In genomic region chr10:32142646-32143045, GRCh38 we compare ENCODE assay signal across 25 cellular contexts.
DNase-seq lines count a peak whose midpoint lies in the region; ATAC-seq and TF ChIP-seq lines count a peak whose summit lies in the region.
"Had no signal": no experiment of that assay in that cellular context is flagged by ENCODE, and none has a peak within 500 bp of the region (broad histone marks: within the 10 kb centered on the region; RNA-seq: fewer than 3 reads in every experiment).

No MANE protein-coding gene starts in this region.

- no peak for TF ChIP-seq CTCF in AG10803 (conservative IDR thresholded peaks at IDR 0.05; ENCODE audit: low read length)
- TF ChIP-seq CTCF in HFFc6 (IDR thresholded peaks at IDR 0.05) = no peak
- TF ChIP-seq CTCF in mammary epithelial cell (conservative IDR thresholded peaks at IDR 0.05 in 1 of 2, IDR thresholded peaks at IDR 0.05 in 1 of 2; ENCODE audit: extremely low read depth in 1 of 2, insufficient read depth in 1 of 2, low read depth in 1 of 2, low read length in 2 of 2) = no peak
- no peak for TF ChIP-seq CTCF in psoas muscle (IDR thresholded peaks at IDR 0.05)
- TF ChIP-seq CTCF in omental fat pad (IDR thresholded peaks at IDR 0.05) = no peak
- no peak for TF ChIP-seq CTCF in PC-9 (conservative IDR thresholded peaks at IDR 0.05)

- CTCF ChIA-PET in mammary epithelial cell (lab: Charles Lee; ENCODE audit: low non-redundant PET) = no interaction called here
- CTCF ChIA-PET in PC-9 (lab: Charles Lee) = no interaction called here

- no peaks in the 10 kb centered on the region for H3K9me2 ChIP-seq in PC-9 (ENCODE audit: insufficient read depth)

- no peaks in the 10 kb centered on the region for H3K36me3 Mint-ChIP-seq in HFFc6 (ENCODE audit: low read depth)

- ATAC-seq in GM18502 (IDR thresholded peaks at IDR 0.05; ENCODE audit: poor library complexity, unreplicated experiment) = no peak
- ATAC-seq in psoas muscle = no peak
- ATAC-seq in omental fat pad (ENCODE audit: low FRiP score) = no peak
- ATAC-seq: HCT116 had no signal

- no peaks in the 10 kb centered on the region for H3K9me3 Mint-ChIP-seq in HFFc6
- H3K9me3 Mint-ChIP-seq: stimulated activated naive CD8-positive, alpha-beta T cell treated with anti-CD3 and anti-CD28 coated beads, Interleukin-15, Interleukin-2, amounts not matched to agents 100 ng/mL and 50 ng/mL, for 24 hours had no signal

- no peak overlapping the region for H3K4me3 Mint-ChIP-seq in HFFc6
- H3K4me3 Mint-ChIP-seq: stimulated activated naive CD8-positive, alpha-beta T cell treated with anti-CD3 and anti-CD28 coated beads, Interleukin-15, Interleukin-2, amounts not matched to agents 100 ng/mL and 50 ng/mL, for 24 hours had no signal

- in situ Hi-C loops in mammary epithelial cell (cut with MboI; ENCODE audit: low sequenced_read_pairs in 2 of 2) = loop anchor here (10.0 kb wide), 1 partner anchor 88 kb away; the partner anchor contains the start of gene KIF5B (in 2 of the 2)

- POLR2A ChIA-PET in PC-9 (lab: Charles Lee; ENCODE audit: unreplicated experiment) = no interaction called here

- H3K4me1 ChIP-seq in mammary epithelial cell (ENCODE audit: insufficient read depth, low read length) (peaks cover 37% of the 10 kb centered on the region), psoas muscle (peaks cover 10% of the 10 kb centered on the region), PC-9 (replicated peaks; ENCODE audit: insufficient read depth) (peaks cover 14% of the 10 kb centered on the region)
- H3K4me1 ChIP-seq: BLaER1 had no signal

- H3K9me3 ChIP-seq in mammary epithelial cell (replicated peaks; ENCODE audit: insufficient read depth, low read length) = no peaks in the 10 kb centered on the region
- no peaks in the 10 kb centered on the region for H3K9me3 ChIP-seq in psoas muscle
- no peaks in the 10 kb centered on the region for H3K9me3 ChIP-seq in PC-9 (ENCODE audit: insufficient read depth, low read depth)
- H3K9me3 ChIP-seq: BLaER1, tibial artery had no signal

- no peaks in the 10 kb centered on the region for H3K79me2 ChIP-seq in mammary epithelial cell (ENCODE audit: insufficient read depth, low read length)
- H3K79me2 ChIP-seq in PC-9 (ENCODE audit: low read depth) = no peaks in the 10 kb centered on the region

- intact Hi-C loops in mammary epithelial cell (cut with micrococcal nuclease) = loop anchor here (2.0 kb wide), 1 partner anchor 396 kb away; no protein-coding TSS in a partner anchor
- intact Hi-C loops in psoas muscle (cut with DNase I) = no loop called here
- intact Hi-C loops in PC-9 (cut with micrococcal nuclease; ENCODE audit: unreplicated experiment) = no loop called here

- peak overlapping the region; percentile 94 for H3K27ac ChIP-seq in mammary epithelial cell (ENCODE audit: insufficient read depth, low read depth, low read length)
- no peak overlapping the region for H3K27ac ChIP-seq in psoas muscle
- H3K27ac ChIP-seq in PC-9 = no peak overlapping the region
- H3K27ac ChIP-seq: BLaER1, tibial artery had no signal

- no peaks in the 10 kb centered on the region for H4K20me1 ChIP-seq in mammary epithelial cell (ENCODE audit: insufficient read depth, low read length)
- no peaks in the 10 kb centered on the region for H4K20me1 ChIP-seq in PC-9 (ENCODE audit: insufficient read depth)
- H4K20me1 ChIP-seq: BLaER1 had no signal

- H3K9ac ChIP-seq in mammary epithelial cell (ENCODE audit: insufficient read depth, low read length) = peak overlapping the region; percentile 54
- H3K9ac ChIP-seq: BLaER1 had no signal

- no peaks in the 10 kb centered on the region for H3K27me3 Mint-ChIP-seq in HFFc6 (ENCODE audit: insufficient read depth)
- H3K27me3 Mint-ChIP-seq: progenitor cell of endocrine pancreas; stimulated activated naive CD8-positive, alpha-beta T cell treated with anti-CD3 and anti-CD28 coated beads, Interleukin-15, Interleukin-2, amounts not matched to agents 100 ng/mL and 50 ng/mL, for 24 hours had no signal

- BruUV-seq in mammary epithelial cell (replicated peaks; lab: Mats Ljungman, UMichigan) (no TSS peak), PC-9 (replicated peaks; lab: Mats Ljungman, UMichigan) (no TSS peak)

- no peak overlapping the region for H3K27ac Mint-ChIP-seq in HFFc6
- H3K27ac Mint-ChIP-seq: progenitor cell of endocrine pancreas; stimulated activated naive CD8-positive, alpha-beta T cell treated with anti-CD3 and anti-CD28 coated beads, Interleukin-15, Interleukin-2, amounts not matched to agents 100 ng/mL and 50 ng/mL, for 24 hours had no signal

- H3K27me3 ChIP-seq in mammary epithelial cell (ENCODE audit: insufficient read depth, low read length) (no peaks in the 10 kb centered on the region), psoas muscle (ENCODE audit: insufficient read depth in 3 of 3, low read length in 2 of 3) (no peaks in the 10 kb centered on the region), PC-9 (ENCODE audit: insufficient read depth, low read depth) (no peaks in the 10 kb centered on the region)
- H3K27me3 ChIP-seq: BLaER1, tibial artery had no signal

- 0% methylated on average over 1 of the region's 2 CpGs for WGBS in mammary epithelial cell (ENCODE audit: low coverage, missing lambda C conversion rate)
- WGBS in psoas muscle, 3 donors = 81 to 92% (median 87%) methylated on average over 2 of the region's 2 CpGs

- peaks cover 4% of the 10 kb centered on the region; the same call in 1 of the 2 replicates for H3F3A ChIP-seq in PC-9 (ENCODE audit: insufficient read depth, low read depth)

- dilution Hi-C loops in mammary epithelial cell (cut with HindIII; ENCODE audit: low sequenced_read_pairs) = loop anchor here (10.0 kb wide), 1 partner anchor 128 kb away; no protein-coding TSS in a partner anchor

- H3K36me3 ChIP-seq in mammary epithelial cell (ENCODE audit: insufficient read depth, low read length) (no peaks in the 10 kb centered on the region), psoas muscle (ENCODE audit: insufficient read depth in 1 of 2, low read depth in 1 of 2) (no peaks in the 10 kb centered on the region), PC-9 (ENCODE audit: low read depth) (no peaks in the 10 kb centered on the region)
- H3K36me3 ChIP-seq: BLaER1, tibial artery had no signal

- no peak overlapping the region for H3K4me3 ChIP-seq in AG10803 (ENCODE audit: low read length)
- no peak overlapping the region for H3K4me3 ChIP-seq in mammary epithelial cell (replicated peaks in 1 of 3; ENCODE audit: insufficient read depth in 1 of 3, low read depth in 2 of 3, low read length in 3 of 3)
- no peak overlapping the region for H3K4me3 ChIP-seq in psoas muscle
- no peak overlapping the region for H3K4me3 ChIP-seq in PC-9
- H3K4me3 ChIP-seq: BLaER1, tibial artery had no signal

- H3K4me2 ChIP-seq in mammary epithelial cell (ENCODE audit: insufficient read depth, low read depth, low read length) (peak overlapping the region; percentile 63), PC-9 (no peak overlapping the region)
- H3K4me2 ChIP-seq: BLaER1 had no signal

- H2AFZ ChIP-seq in mammary epithelial cell (ENCODE audit: low read depth, low read length) (no peak overlapping the region), PC-9 (no peak overlapping the region)

- peaks cover 14% of the 10 kb centered on the region for H3K4me1 Mint-ChIP-seq in HFFc6 (ENCODE audit: low read depth)

- peak; percentile 46 for DNase-seq in AG10803 (ENCODE audit: low read depth)
- peak; percentile 24 for DNase-seq in HFFc6
- DNase-seq in mammary epithelial cell = peak; percentile 83
- peak; percentile 45 for DNase-seq in iris pigment epithelial cell (ENCODE audit: low read depth)
- no peak for DNase-seq in psoas muscle
- no peak for DNase-seq in omental fat pad (ENCODE audit: low spot score)
- DNase-seq in PC-9 = no peak
- DNase-seq: activated CD4-positive, alpha-beta T cell treated with anti-CD3 and anti-CD28 coated beads for 48 hours; activated T-cell treated with anti-CD3 and anti-CD28 coated beads, Interleukin-2, amount 50 U/mL, for 1 hour; effector memory CD4-positive, alpha-beta T cell; GDM1; hippocampal formation; KG1; MM.1S; NCI-H1436 treated with DMSO at 0.1 percent for 48 hours; NCI-H2107; NCI-H446; NCI-H774; Right ventricle myocardium superior; tibial artery had no signal

Comparison
In these comparisons a context has a peak if more than half of its experiments do, and no peak if none do; other contexts are left out.
1. DNase-seq: peak in AG10803 (single experiment), HFFc6 (single experiment), mammary epithelial cell (single experiment) and iris pigment epithelial cell (single experiment); none in psoas muscle (0 of 2), omental fat pad (single experiment) and PC-9 (0 of 2).